In the genomic region with DNA sequence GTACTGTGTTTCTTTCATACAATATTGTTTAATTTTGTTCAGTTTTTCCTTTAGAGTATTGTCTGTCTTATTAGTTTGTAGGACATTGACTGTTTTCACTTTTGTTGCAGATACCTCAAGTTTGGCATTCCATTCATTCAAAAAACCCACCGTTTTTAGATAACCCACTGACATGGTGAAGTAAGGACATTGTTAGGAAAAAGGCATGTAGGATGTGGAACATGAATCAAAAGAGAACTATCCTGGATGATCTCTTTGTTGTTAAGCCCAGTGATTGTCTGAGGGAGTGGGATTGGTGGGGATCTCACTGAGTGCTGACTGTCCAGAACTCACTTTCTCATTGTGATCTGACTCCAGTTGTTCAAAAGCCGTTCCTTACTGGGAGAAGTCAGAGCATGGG, we compare ENCODE assay signal across 28 cellular contexts.
A peak's percentile ranks its signal among the peaks of the same experiment; 100 is the strongest.
DNase-seq lines count a peak whose midpoint lies in the region; ATAC-seq and TF ChIP-seq lines count a peak whose summit lies in the region.
"Had no signal": no experiment of that assay in that cellular context is flagged by ENCODE, and none has a peak within 500 bp of the region (broad histone marks: within the 10 kb centered on the region; RNA-seq: fewer than 3 reads in every experiment).

No MANE protein-coding gene starts in this region.

- H4K20me1 ChIP-seq in IMR-90 (ENCODE audit: insufficient read depth, low read length) (peaks cover 76% of the 10 kb centered on the region), osteoblast (ENCODE audit: insufficient read depth, low read length) (peaks cover 64% of the 10 kb centered on the region)
- H4K20me1 ChIP-seq: BLaER1 treated with 17β-estradiol and CSF1 and Interleukin-3, amounts not matched to agents 10 nM and 100 nM had no signal

- H3K27ac ChIP-seq in IMR-90 (ENCODE audit: insufficient read depth, low read length) (no peak overlapping the region), osteoblast (ENCODE audit: low read depth, low read length) (peak overlapping the region; percentile 35)
- H3K27ac ChIP-seq: BLaER1 treated with 17β-estradiol and CSF1 and Interleukin-3, amounts not matched to agents 10 nM and 100 nM; HL-60 had no signal

- in situ Hi-C loops in IMR-90 (cut with MboI; ENCODE audit: low sequenced_read_pairs) = no loop called here

- CTCF ChIA-PET in IMR-90 (lab: Yijun Ruan, JAX) = interaction anchor here (0.7 kb wide), 1 partner anchor 503 kb away, joined by 3 read pairs; no protein-coding TSS in a partner anchor

- H3K14ac ChIP-seq in IMR-90 (replicated peaks; ENCODE audit: low read depth, low read length) = no peak overlapping the region

- no peak overlapping the region for H4K5ac ChIP-seq in IMR-90 (ENCODE audit: low read depth, low read length)

- no peak for TF ChIP-seq POLR2A in IMR-90 (IDR thresholded peaks at IDR 0.05; ENCODE audit: low read depth, low read length)

- no peak overlapping the region for H2BK15ac ChIP-seq in IMR-90 (ENCODE audit: low read depth, low read length)

- dilution Hi-C loops in IMR-90 (cut with HindIII; ENCODE audit: low sequenced_read_pairs, unreplicated experiment) = no loop called here

- peak overlapping the region; percentile 24; the same call in 1 of the 2 replicates for H2AK5ac ChIP-seq in IMR-90 (ENCODE audit: low read depth, low read length)

- intact Hi-C loops in IMR-90 (cut with micrococcal nuclease) = no loop called here

- H2AFZ ChIP-seq in IMR-90 (replicated peaks; ENCODE audit: low read length, poor library complexity) (no peak overlapping the region), osteoblast (ENCODE audit: low read length) (no peak overlapping the region)

- POLR2A ChIA-PET in IMR-90 (lab: Charles Lee; ENCODE audit: unreplicated experiment) = no interaction called here

- H3K27me3 ChIP-seq in IMR-90 (ENCODE audit: control insufficient read depth, insufficient read depth, low read length) (no peaks in the 10 kb centered on the region), osteoblast (ENCODE audit: insufficient read depth, low read length) (no peaks in the 10 kb centered on the region)
- H3K27me3 ChIP-seq: BLaER1 treated with 17β-estradiol and CSF1 and Interleukin-3, amounts not matched to agents 10 nM and 100 nM had no signal

- no peaks in the 10 kb centered on the region for H3K9me3 ChIP-seq in IMR-90 (ENCODE audit: control insufficient read depth, insufficient read depth, low read length)
- H3K9me3 ChIP-seq in osteoblast (ENCODE audit: low read depth, low read length) = no peaks in the 10 kb centered on the region
- H3K9me3 ChIP-seq: HAP-1, SK-N-SH had no signal

- H3K4me1 ChIP-seq in IMR-90 (ENCODE audit: control insufficient read depth, insufficient read depth, low read length) (peaks cover 14% of the 10 kb centered on the region), osteoblast (ENCODE audit: insufficient read depth, low read length) (peaks cover 30% of the 10 kb centered on the region)
- H3K4me1 ChIP-seq: BLaER1 treated with 17β-estradiol and CSF1 and Interleukin-3, amounts not matched to agents 10 nM and 100 nM had no signal

- H3K36me3 ChIP-seq in IMR-90 (ENCODE audit: control insufficient read depth, insufficient read depth, low read length) (peaks cover 22% of the 10 kb centered on the region), osteoblast (ENCODE audit: insufficient read depth, low read length) (peaks cover 23% of the 10 kb centered on the region)
- H3K36me3 ChIP-seq: BLaER1 treated with 17β-estradiol and CSF1 and Interleukin-3, amounts not matched to agents 10 nM and 100 nM had no signal

- H2AK9ac ChIP-seq in IMR-90 (replicated peaks; ENCODE audit: low read depth, low read length, poor library complexity) = no peak overlapping the region

- DNase-seq in IMR-90 (no peak), astrocyte of the hippocampus (ENCODE audit: low read depth, low spot score) (peak; percentile 49), osteoblast (ENCODE audit: insufficient read length, low spot score, missing footprints) (no peak), NCI-H1436 (lab: John Stamatoyannopoulos, UW) (no peak)
- no peak for DNase-seq in stimulated activated naive CD8-positive, alpha-beta T cell treated with anti-CD3 and anti-CD28 coated beads, Interleukin-15, Interleukin-2, amounts not matched to agents 100 U/mL and 50 U/mL, for 24 hours
- DNase-seq: AML-193; CD4-positive, alpha-beta T cell; COR-L47; DMS79; EL; GDM1; GOT3; Kasumi-1; NCI-H1092 treated with DMSO at 0.1 percent for 48 hours; NCI-H1436 treated with DMSO at 0.1 percent for 48 hours; NCI-H187 treated with DMSO at 0.1 percent for 48 hours; NCI-H2171 treated with DMSO at 0.1 percent for 48 hours; NCI-H446; NCI-H524 treated with DMSO at 0.1 percent for 48 hours; NCI-H774; SIG-M5; SK-N-SH had no signal

- no peak overlapping the region for H2BK120ac ChIP-seq in IMR-90 (ENCODE audit: low read depth, low read length)

- TF ChIP-seq CTCF in IMR-90 (conservative IDR thresholded peaks at IDR 0.05; ENCODE audit: low read depth, low read length) = no peak
- no peak for TF ChIP-seq CTCF in osteoblast (IDR thresholded peaks at IDR 0.05; ENCODE audit: extremely low read depth, low read depth, low read length)

- no CpG with 5 or more reads among the region's 2 CpGs for WGBS in IMR-90 (ENCODE audit: extremely low coverage in 2 of 2, insufficient read length in 1 of 2), 2 experiments

- no peak overlapping the region for H3K18ac ChIP-seq in IMR-90 (ENCODE audit: low read depth, low read length)

- H4K8ac ChIP-seq in IMR-90 (ENCODE audit: low read depth in 2 of 2, low read length in 2 of 2) = peak overlapping the region in 1 of 2 experiments; percentile 70; a peak in 1 of 4 replicates

- no peak overlapping the region for H3K9ac ChIP-seq in IMR-90 (ENCODE audit: low read depth, low read length)
- H3K9ac ChIP-seq: BLaER1 treated with 17β-estradiol and CSF1 and Interleukin-3, amounts not matched to agents 10 nM and 100 nM; SK-N-SH had no signal

- TF ChIP-seq RAD21 in IMR-90 (IDR thresholded peaks at IDR 0.05; ENCODE audit: low read length) = no peak

- H3K79me2 ChIP-seq in osteoblast (ENCODE audit: insufficient read depth, low read length) = peaks cover 88% of the 10 kb centered on the region

- no peak overlapping the region for H4K91ac ChIP-seq in IMR-90 (ENCODE audit: insufficient read depth, low read depth, low read length)

- H2BK5ac ChIP-seq in IMR-90 (ENCODE audit: low read depth, low read length, poor library complexity, severe bottlenecking) = peak overlapping the region; percentile 51

- H3K9me1 ChIP-seq in IMR-90 (ENCODE audit: insufficient read depth, low read length) = peaks cover 37% of the 10 kb centered on the region

- peak overlapping the region; percentile 70 for H3K23ac ChIP-seq in IMR-90 (ENCODE audit: low read depth, low read length)

- ATAC-seq in IMR-90 (ENCODE audit: low read depth) (no peak), GM19328 (IDR thresholded peaks at IDR 0.05; ENCODE audit: unreplicated experiment) (no peak), HG02884 (IDR thresholded peaks at IDR 0.05; ENCODE audit: unreplicated experiment) (no peak)
- ATAC-seq in stimulated activated naive CD8-positive, alpha-beta T cell treated with anti-CD3 and anti-CD28 coated beads, Interleukin-15, Interleukin-2, amounts not matched to agents 100 U/mL and 50 U/mL, for 24 hours = no peak
- ATAC-seq: GM12878 had no signal

- no peak overlapping the region for H3K4ac ChIP-seq in IMR-90 (ENCODE audit: low read depth, low read length)

- H3K4me2 ChIP-seq in IMR-90 (ENCODE audit: low read depth, low read length) (no peak overlapping the region; the same call in 1 of the 2 replicates), osteoblast (ENCODE audit: insufficient read depth, low read length) (no peak overlapping the region)
- H3K4me2 ChIP-seq: BLaER1 treated with 17β-estradiol and CSF1 and Interleukin-3, amounts not matched to agents 10 nM and 100 nM; SK-N-SH had no signal

- no peak overlapping the region for H2BK20ac ChIP-seq in IMR-90 (ENCODE audit: low read depth, low read length)

- peaks cover 47 to 88% of the 10 kb centered on the region in 2 experiments for H3K79me1 ChIP-seq in IMR-90 (ENCODE audit: low read depth in 1 of 2, low read length in 2 of 2)

- H3K4me3 ChIP-seq in IMR-90 (ENCODE audit: insufficient read depth, low read depth, low read length) (no peak overlapping the region), osteoblast (ENCODE audit: insufficient read depth, low read length) (no peak overlapping the region)
- H3K4me3 ChIP-seq: BLaER1 treated with 17β-estradiol and CSF1 and Interleukin-3, amounts not matched to agents 10 nM and 100 nM; GM12878; HAP-1 had no signal

- BruUV-seq in IMR-90 (replicated peaks; lab: Mats Ljungman, UMichigan) = no TSS peak

- no peak overlapping the region for H3K56ac ChIP-seq in IMR-90 (ENCODE audit: extremely low read depth, insufficient read depth, low read length)

TF ChIP-seq in IMR-90, 13 proteins besides CTCF, POLR2A, EP300 and RAD21 (continues in another document):
- no peak for TF ChIP-seq NFE2L2 (IDR thresholded peaks at IDR 0.05; ENCODE audit: low read depth, low read length)
- TF ChIP-seq BHLHE40 (IDR thresholded peaks at IDR 0.05; ENCODE audit: low read depth, low read length) = no peak
- TF ChIP-seq SMC3 (IDR thresholded peaks at IDR 0.05; ENCODE audit: low read depth, low read length) = no peak
- TF ChIP-seq CEBPB (IDR thresholded peaks at IDR 0.05; ENCODE audit: low read depth, low read length) = no peak
- TF ChIP-seq FOS (IDR thresholded peaks at IDR 0.05; ENCODE audit: low read depth, low read length) = no peak
- TF ChIP-seq MAFK (IDR thresholded peaks at IDR 0.05; ENCODE audit: low read depth, low read length) = no peak
- TF ChIP-seq, protein P1, sequence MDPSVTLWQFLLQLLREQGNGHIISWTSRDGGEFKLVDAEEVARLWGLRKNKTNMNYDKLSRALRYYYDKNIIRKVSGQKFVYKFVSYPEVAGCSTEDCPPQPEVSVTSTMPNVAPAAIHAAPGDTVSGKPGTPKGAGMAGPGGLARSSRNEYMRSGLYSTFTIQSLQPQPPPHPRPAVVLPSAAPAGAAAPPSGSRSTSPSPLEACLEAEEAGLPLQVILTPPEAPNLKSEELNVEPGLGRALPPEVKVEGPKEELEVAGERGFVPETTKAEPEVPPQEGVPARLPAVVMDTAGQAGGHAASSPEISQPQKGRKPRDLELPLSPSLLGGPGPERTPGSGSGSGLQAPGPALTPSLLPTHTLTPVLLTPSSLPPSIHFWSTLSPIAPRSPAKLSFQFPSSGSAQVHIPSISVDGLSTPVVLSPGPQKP (IDR thresholded peaks at IDR 0.05; ENCODE audit: borderline replicate concordance, low read depth, low read length) = no peak
- TF ChIP-seq RCOR1 (IDR thresholded peaks at IDR 0.05; ENCODE audit: insufficient replicate concordance, low read length) = no peak
- TF ChIP-seq RFX5 (IDR thresholded peaks at IDR 0.05; ENCODE audit: low read depth, low read length) = no peak
- no peak for TF ChIP-seq MAZ (IDR thresholded peaks at IDR 0.05; ENCODE audit: borderline replicate concordance, low read depth, low read length)
- TF ChIP-seq CHD1 (IDR thresholded peaks at IDR 0.05; ENCODE audit: low read depth, low read length) = no peak
